Comparison of ENCODE assay signal across 10 cellular contexts in the genomic region with DNA sequence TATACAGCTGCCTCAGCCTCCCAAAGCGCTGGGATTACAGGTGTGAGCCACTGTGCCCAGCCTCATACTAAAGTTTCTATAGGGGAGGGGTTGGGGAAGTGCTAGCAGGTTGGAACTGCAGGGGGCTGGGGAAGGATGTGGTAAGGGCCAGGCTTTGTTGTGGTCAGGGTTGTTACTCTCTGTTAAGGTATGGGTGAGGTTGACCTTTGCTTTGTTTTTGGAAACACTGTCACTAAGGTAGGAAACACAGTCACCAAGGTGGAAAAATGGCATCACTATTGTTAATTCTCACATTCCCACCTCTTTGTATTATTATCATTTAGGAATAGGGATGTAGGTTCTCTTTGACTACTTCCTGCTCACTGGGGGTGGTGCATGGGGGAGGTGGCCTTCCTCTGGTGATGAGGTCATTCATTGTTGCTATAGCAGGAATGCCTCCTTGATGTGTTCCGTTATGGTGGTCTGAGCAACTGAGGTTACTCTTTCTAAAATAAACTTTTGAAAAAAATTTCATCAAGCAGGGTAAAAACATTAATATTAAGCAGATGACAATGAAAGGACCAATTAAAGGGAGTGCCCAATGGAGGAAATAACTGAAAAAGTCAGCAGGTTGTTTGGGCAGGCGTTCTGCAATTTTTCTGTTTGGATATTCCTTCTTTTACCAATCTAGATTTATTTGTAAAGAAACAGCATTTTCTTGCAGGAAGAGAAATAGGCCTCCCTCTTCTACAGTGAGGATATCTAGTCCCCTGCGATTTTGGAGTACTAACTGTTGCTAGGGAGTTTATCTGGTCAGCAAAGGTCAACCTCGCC.
DNase-seq lines count a peak whose midpoint lies in the region.
"Had no signal": no experiment of that assay in that cellular context is flagged by ENCODE, and none has a peak within 500 bp of the region (broad histone marks: within the 10 kb centered on the region; RNA-seq: fewer than 3 reads in every experiment).

No MANE protein-coding gene starts in this region.

- peak; percentile 77 for DNase-seq in activated CD4-positive, alpha-beta T cell treated with anti-CD3 and anti-CD28 coated beads for 48 hours
- no peak for DNase-seq in activated CD4-positive, alpha-beta T cell treated with anti-CD3 and anti-CD28 coated beads for 4 hours
- DNase-seq in Jurkat, Clone E6-1 (ENCODE audit: low read depth, low spot score) = peak; percentile 78
- peak; percentile 30 for DNase-seq in activated gamma-delta T cell treated with anti-CD3 and anti-CD28 coated beads, Interleukin-2, amount 50 U/mL, for 16 hours (ENCODE audit: low read depth)
- DNase-seq in stimulated activated CD8-positive, alpha-beta memory T cell treated with anti-CD3 and anti-CD28 coated beads, Interleukin-4, amount 100 ng/mL, for 48 hours = peak; percentile 70
- DNase-seq in G401 (ENCODE audit: low spot score) (no peak), NCI-H2227 treated with DMSO at 0.1 percent for 48 hours (lab: John Stamatoyannopoulos, UW) (no peak), NOMO-1 treated with DMSO at 0.1 percent for 48 hours (lab: John Stamatoyannopoulos, UW; ENCODE audit: unreplicated experiment) (no peak)
- DNase-seq: retina, SHP77 treated with DMSO at 0.1 percent for 48 hours had no signal

- in situ Hi-C loops in G401 (cut with HindIII; ENCODE audit: low sequenced_read_pairs) = no loop called here

- H3K4me3 ChIP-seq in Jurkat, Clone E6-1 (ENCODE audit: low read length) = no peak overlapping the region

Comparison
In these comparisons a context has a peak if more than half of its experiments do, and no peak if none do; other contexts are left out.
1. DNase-seq: peak in activated CD4-positive, alpha-beta T cell treated with anti-CD3 and anti-CD28 coated beads for 48 hours (single experiment), Jurkat, Clone E6-1 (single experiment), activated gamma-delta T cell treated with anti-CD3 and anti-CD28 coated beads, Interleukin-2, amount 50 U/mL, for 16 hours (single experiment) and stimulated activated CD8-positive, alpha-beta memory T cell treated with anti-CD3 and anti-CD28 coated beads, Interleukin-4, amount 100 ng/mL, for 48 hours (single experiment); none in activated CD4-positive, alpha-beta T cell treated with anti-CD3 and anti-CD28 coated beads for 4 hours (0 of 2), G401 (single experiment), NCI-H2227 treated with DMSO at 0.1 percent for 48 hours (single experiment) and NOMO-1 treated with DMSO at 0.1 percent for 48 hours (single experiment).